Comparison of ENCODE assay signal across 31 cellular contexts in genomic region chr20:23612385-23612784, GRCh38. TPM values are rescaled to one million over a fixed set of nuclear protein-coding genes. Genes with fewer than 3 reads are reported as not detected.
"Had no signal": no experiment of that assay in that cellular context is flagged by ENCODE, and none has a peak within 500 bp of the region (broad histone marks: within the 10 kb centered on the region; RNA-seq: fewer than 3 reads in every experiment).

No MANE protein-coding gene starts in this region.

- H3K9me3 Mint-ChIP-seq: activated CD8-positive, alpha-beta T cell treated with anti-CD3 and anti-CD28 coated beads for 36 hours; activated naive CD4-positive, alpha-beta T cell treated with anti-CD3 and anti-CD28 coated beads, Interleukin-2, amount 10 ng/mL, durations not matched to agents 7 days and 5 days; activated T-cell treated with anti-CD3 and anti-CD28 coated beads, Interleukin-2, amount 50 U/mL, for 72 hours; activated T-helper 2 cell treated with anti-CD3 and anti-CD28 coated beads, Interferon-gamma antibody, Interleukin-2, Interleukin-4, amounts not matched to agents 10 μg/mL and 5 μg/mL and 100 μg/mL, durations not matched to agents 14 hours and 24 hours and 36 hours had no signal

- H3K4me3 Mint-ChIP-seq: activated CD8-positive, alpha-beta T cell treated with anti-CD3 and anti-CD28 coated beads for 36 hours; activated naive CD4-positive, alpha-beta T cell treated with anti-CD3 and anti-CD28 coated beads, Interleukin-2, amount 10 ng/mL, durations not matched to agents 7 days and 5 days; activated naive CD8-positive, alpha-beta T cell treated with anti-CD3 and anti-CD28 coated beads for 36 hours; activated T-cell treated with anti-CD3 and anti-CD28 coated beads, Interleukin-2, amount 50 U/mL, for 72 hours had no signal

- ATAC-seq: activated CD8-positive, alpha-beta T cell treated with anti-CD3 and anti-CD28 coated beads for 36 hours; activated T-cell treated with anti-CD3 and anti-CD28 coated beads, Interleukin-2, amount 50 U/mL, for 72 hours; Panc1; Right ventricle myocardium inferior had no signal

- H3K27me3 Mint-ChIP-seq: activated naive CD8-positive, alpha-beta T cell treated with anti-CD3 and anti-CD28 coated beads for 36 hours had no signal

- H3K27ac Mint-ChIP-seq: activated CD8-positive, alpha-beta T cell treated with anti-CD3 and anti-CD28 coated beads for 36 hours; activated naive CD4-positive, alpha-beta T cell treated with anti-CD3 and anti-CD28 coated beads, Interleukin-2, amount 10 ng/mL, durations not matched to agents 7 days and 5 days; activated naive CD8-positive, alpha-beta T cell treated with anti-CD3 and anti-CD28 coated beads for 36 hours; activated T-cell treated with anti-CD3 and anti-CD28 coated beads, Interleukin-2, amount 50 U/mL, for 72 hours; activated T-helper 2 cell treated with anti-CD3 and anti-CD28 coated beads, Interferon-gamma antibody, Interleukin-2, Interleukin-4, amounts not matched to agents 10 μg/mL and 5 μg/mL and 100 μg/mL, durations not matched to agents 14 hours and 24 hours and 36 hours had no signal

- H3K36me3 Mint-ChIP-seq: activated naive CD4-positive, alpha-beta T cell treated with anti-CD3 and anti-CD28 coated beads, Interleukin-2, amount 10 ng/mL, durations not matched to agents 7 days and 5 days; activated naive CD8-positive, alpha-beta T cell treated with anti-CD3 and anti-CD28 coated beads for 36 hours had no signal

- DNase-seq: activated CD4-positive, CD25-positive, alpha-beta regulatory T cell; activated CD8-positive, alpha-beta memory T cell treated with anti-CD3 and anti-CD28 coated beads, Interleukin-2, amount 50 U/mL, for 4 hours; activated CD8-positive, alpha-beta T cell treated with anti-CD3 and anti-CD28 coated beads for 36 hours; activated gamma-delta T cell treated with Interleukin-2 at 50 U/mL for 16 hours; activated naive CD4-positive, alpha-beta T cell treated with anti-CD3 and anti-CD28 coated beads, Interleukin-2, amount 10 ng/mL, durations not matched to agents 7 days and 5 days; activated naive CD8-positive, alpha-beta T cell treated with anti-CD3 and anti-CD28 coated beads for 36 hours; activated T-cell treated with anti-CD3 and anti-CD28 coated beads, Interleukin-2, amount 50 U/mL, for 72 hours; adrenal gland; MG63; MV-4-11; NCI-H1092 treated with DMSO at 0.1 percent for 48 hours; NCI-H1417 treated with DMSO at 0.1 percent for 48 hours; NCI-H1694; NCI-H2029; NCI-H2107; NCI-H2171 treated with DMSO at 0.1 percent for 48 hours; NCI-H226; NCI-H526 treated with DMSO at 0.1 percent for 48 hours; NCI-H82; NK-92 treated with Interleukin-12 subunit alpha and Interleukin-12 subunit beta, amount 100 ng/mL, for 24 hours; OCI-M1; RPMI8226; SJCRH30; SK-N-SH; T-helper 1 cell had no signal

- H3K4me1 Mint-ChIP-seq: activated naive CD4-positive, alpha-beta T cell treated with anti-CD3 and anti-CD28 coated beads, Interleukin-2, amount 10 ng/mL, durations not matched to agents 7 days and 5 days; activated naive CD8-positive, alpha-beta T cell treated with anti-CD3 and anti-CD28 coated beads for 36 hours had no signal

RNA-seq across cellular contexts. Expression of gene CST9, which starts 6.7 kb away (rescaled TPM):
- total RNA-seq: activated CD8-positive, alpha-beta T cell treated with anti-CD3 and anti-CD28 coated beads for 36 hours; activated naive CD8-positive, alpha-beta T cell treated with anti-CD3 and anti-CD28 coated beads for 36 hours; activated T-cell treated with anti-CD3 and anti-CD28 coated beads, Interleukin-2, amount 50 U/mL, for 72 hours; activated T-helper 2 cell treated with anti-CD3 and anti-CD28 coated beads, Interferon-gamma antibody, Interleukin-2, Interleukin-4, amounts not matched to agents 10 μg/mL and 5 μg/mL and 100 μg/mL, durations not matched to agents 14 hours and 24 hours and 36 hours; adrenal gland; NCI-H460; Right ventricle myocardium inferior; SJCRH30; T-helper 2 cell treated with Interferon-gamma antibody and Interleukin-4, amounts not matched to agents 100 ng/mL and 5 ng/mL, for 36 hours had no signal

RNA-seq across cellular contexts. Expression of gene CST9L, which starts 44.1 kb away (rescaled TPM):
- total RNA-seq: activated CD8-positive, alpha-beta T cell treated with anti-CD3 and anti-CD28 coated beads for 36 hours; activated naive CD8-positive, alpha-beta T cell treated with anti-CD3 and anti-CD28 coated beads for 36 hours; activated T-cell treated with anti-CD3 and anti-CD28 coated beads, Interleukin-2, amount 50 U/mL, for 72 hours; activated T-helper 2 cell treated with anti-CD3 and anti-CD28 coated beads, Interferon-gamma antibody, Interleukin-2, Interleukin-4, amounts not matched to agents 10 μg/mL and 5 μg/mL and 100 μg/mL, durations not matched to agents 14 hours and 24 hours and 36 hours; adrenal gland; breast epithelium; NCI-H460; Right ventricle myocardium inferior; SJCRH30; T-helper 2 cell treated with Interferon-gamma antibody and Interleukin-4, amounts not matched to agents 100 ng/mL and 5 ng/mL, for 36 hours had no signal
